In the genomic region with DNA sequence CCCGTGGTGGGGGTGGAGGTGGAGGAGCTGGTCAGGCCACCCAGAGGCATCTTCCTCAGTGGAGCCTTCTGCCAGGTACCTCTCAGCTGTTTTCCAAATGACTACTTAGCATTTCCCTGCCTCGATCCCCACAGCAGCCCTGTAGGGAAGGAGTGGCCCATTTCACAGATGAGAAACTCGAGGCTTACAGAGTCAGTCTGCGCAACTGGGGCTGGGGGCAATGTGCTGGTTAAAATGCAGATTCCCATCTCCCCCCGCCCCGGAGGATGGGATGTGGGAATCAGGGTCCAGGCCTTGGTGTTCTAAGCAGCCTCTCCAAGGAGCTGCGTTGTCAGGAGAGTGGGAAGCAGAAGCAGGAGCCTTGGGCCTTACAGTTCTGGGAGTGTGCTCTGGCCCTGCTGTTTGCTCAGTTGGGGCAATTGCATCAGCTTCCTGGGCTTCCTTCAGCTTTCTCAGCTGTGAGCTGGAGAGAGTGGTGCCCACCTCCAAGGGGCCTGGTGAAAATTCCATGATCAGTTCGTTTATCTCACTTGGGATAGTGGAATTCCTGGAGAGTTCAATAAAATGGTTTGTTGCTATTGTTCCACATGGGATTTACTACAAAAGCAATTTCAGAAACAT, we compare ENCODE assay signal across 12 cellular contexts. TPM values are rescaled to one million over a fixed set of nuclear protein-coding genes. Genes with fewer than 3 reads are reported as not detected.
DNase-seq lines count a peak whose midpoint lies in the region; ATAC-seq and TF ChIP-seq lines count a peak whose summit lies in the region.
"Had no signal": no experiment of that assay in that cellular context is flagged by ENCODE, and none has a peak within 500 bp of the region (broad histone marks: within the 10 kb centered on the region; RNA-seq: fewer than 3 reads in every experiment).

No MANE protein-coding gene starts in this region.

- intact Hi-C loops in left ventricle myocardium superior (cut with micrococcal nuclease) (no loop called here), stomach (cut with DNase I; ENCODE audit: low total_unique reads) (no loop called here)
- intact Hi-C loops in activated T-helper 2 cell treated with anti-CD3 and anti-CD28 coated beads, Interferon-gamma antibody, Interleukin-2, Interleukin-4, amounts not matched to agents 10 μg/mL and 5 μg/mL and 100 μg/mL, durations not matched to agents 14 hours and 24 hours and 36 hours (cut with micrococcal nuclease) = no loop called here

- H3K4me1 ChIP-seq in HEK293 (ENCODE audit: control insufficient read depth, insufficient read depth, low read length) (no peaks in the 10 kb centered on the region), stomach (peaks cover 85 to 98% (median 92%) of the 10 kb centered on the region in 4 donors)

- no peaks in the 10 kb centered on the region for H3K9me3 ChIP-seq in HEK293 (ENCODE audit: control insufficient read depth, insufficient read depth, low read depth, low read length)
- H3K9me3 ChIP-seq in stomach = no peaks in the 10 kb centered on the region

- no peaks in the 10 kb centered on the region for H3K9me3 Mint-ChIP-seq in activated naive CD8-positive, alpha-beta T cell treated with anti-CD3 and anti-CD28 coated beads for 36 hours
- no peaks in the 10 kb centered on the region for H3K9me3 Mint-ChIP-seq in activated T-helper 2 cell treated with anti-CD3 and anti-CD28 coated beads, Interferon-gamma antibody, Interleukin-2, Interleukin-4, amounts not matched to agents 10 μg/mL and 5 μg/mL and 100 μg/mL, durations not matched to agents 14 hours and 24 hours and 36 hours
- H3K9me3 Mint-ChIP-seq: T-cell had no signal

- peak overlapping the region; percentile 77 for H3K27ac Mint-ChIP-seq in activated naive CD8-positive, alpha-beta T cell treated with anti-CD3 and anti-CD28 coated beads for 36 hours
- no peak overlapping the region for H3K27ac Mint-ChIP-seq in activated T-helper 2 cell treated with anti-CD3 and anti-CD28 coated beads, Interferon-gamma antibody, Interleukin-2, Interleukin-4, amounts not matched to agents 10 μg/mL and 5 μg/mL and 100 μg/mL, durations not matched to agents 14 hours and 24 hours and 36 hours

- no peaks in the 10 kb centered on the region for H3K27me3 ChIP-seq in stomach

- peaks cover 7% of the 10 kb centered on the region for H3K36me3 Mint-ChIP-seq in activated naive CD8-positive, alpha-beta T cell treated with anti-CD3 and anti-CD28 coated beads for 36 hours
- H3K36me3 Mint-ChIP-seq in activated T-helper 2 cell treated with anti-CD3 and anti-CD28 coated beads, Interferon-gamma antibody, Interleukin-2, Interleukin-4, amounts not matched to agents 10 μg/mL and 5 μg/mL and 100 μg/mL, durations not matched to agents 14 hours and 24 hours and 36 hours (ENCODE audit: low read depth) = no peaks in the 10 kb centered on the region

- no peak for TF ChIP-seq POLR2A in stomach (IDR thresholded peaks at IDR 0.05)

- peak; percentile 30 for ATAC-seq in left ventricle myocardium superior
- ATAC-seq in HG03342 (IDR thresholded peaks at IDR 0.05; ENCODE audit: unreplicated experiment) = no peak

- POLR2A ChIA-PET in HEK293 (lab: Yijun Ruan, JAX) = no interaction called here

- H3K36me3 ChIP-seq in HEK293 (ENCODE audit: control insufficient read depth in 2 of 2, insufficient read depth in 1 of 2, low read length in 2 of 2) (no peaks in the 10 kb centered on the region), stomach (no peaks in the 10 kb centered on the region)

- peak overlapping the region; percentile 15 for H3K4me3 Mint-ChIP-seq in activated naive CD8-positive, alpha-beta T cell treated with anti-CD3 and anti-CD28 coated beads for 36 hours
- H3K4me3 Mint-ChIP-seq in activated T-helper 2 cell treated with anti-CD3 and anti-CD28 coated beads, Interferon-gamma antibody, Interleukin-2, Interleukin-4, amounts not matched to agents 10 μg/mL and 5 μg/mL and 100 μg/mL, durations not matched to agents 14 hours and 24 hours and 36 hours (ENCODE audit: low read depth) = no peak overlapping the region
- H3K4me3 Mint-ChIP-seq: T-cell had no signal

- H3K4me3 ChIP-seq in HEK293 (ENCODE audit: low read depth, low read length) = no peak overlapping the region
- no peak overlapping the region for H3K4me3 ChIP-seq in stomach

- no peak for TF ChIP-seq CTCF in HEK293 (tag by site-specific recombination; IDR thresholded peaks at IDR 0.05)
- no peak for TF ChIP-seq CTCF in stomach (IDR thresholded peaks at IDR 0.05)

- no peak overlapping the region for H3K27ac ChIP-seq in HEK293 (ENCODE audit: extremely low read depth, low read depth, low read length)
- H3K27ac ChIP-seq in stomach = peak overlapping the region; percentile 74 to 98 (median 94)

- no peak for DNase-seq in activated naive CD8-positive, alpha-beta T cell treated with anti-CD3 and anti-CD28 coated beads for 36 hours
- DNase-seq in left ventricle myocardium superior = no peak
- no peak for DNase-seq in stomach
- DNase-seq in cerebellum (ENCODE audit: low spot score) = no peak
- DNase-seq in activated T-helper 2 cell treated with anti-CD3 and anti-CD28 coated beads, Interferon-gamma antibody, Interleukin-2, Interleukin-4, amounts not matched to agents 10 μg/mL and 5 μg/mL and 100 μg/mL, durations not matched to agents 14 hours and 24 hours and 36 hours (ENCODE audit: low spot score) = no peak
- DNase-seq: activated effector memory CD4-positive, alpha-beta T cell treated with anti-CD3 and anti-CD28 coated beads, Interleukin-2, amount 50 U/mL, for 16 hours; head of caudate nucleus; NCI-H187 treated with DMSO at 0.1 percent for 48 hours; nucleus accumbens had no signal

- CTCF ChIA-PET in HEK293 (lab: Yijun Ruan, JAX) = interaction anchor here (1.1 kb wide), 1 partner anchor 17 kb away, joined by 3 read pairs; no protein-coding TSS in a partner anchor

- H3K4me1 Mint-ChIP-seq in activated naive CD8-positive, alpha-beta T cell treated with anti-CD3 and anti-CD28 coated beads for 36 hours = peaks cover 62% of the 10 kb centered on the region
- H3K4me1 Mint-ChIP-seq in activated T-helper 2 cell treated with anti-CD3 and anti-CD28 coated beads, Interferon-gamma antibody, Interleukin-2, Interleukin-4, amounts not matched to agents 10 μg/mL and 5 μg/mL and 100 μg/mL, durations not matched to agents 14 hours and 24 hours and 36 hours (ENCODE audit: low read depth) = peaks cover 20% of the 10 kb centered on the region

- no peaks in the 10 kb centered on the region for H3K27me3 Mint-ChIP-seq in activated naive CD8-positive, alpha-beta T cell treated with anti-CD3 and anti-CD28 coated beads for 36 hours
- no peaks in the 10 kb centered on the region for H3K27me3 Mint-ChIP-seq in activated T-helper 2 cell treated with anti-CD3 and anti-CD28 coated beads, Interferon-gamma antibody, Interleukin-2, Interleukin-4, amounts not matched to agents 10 μg/mL and 5 μg/mL and 100 μg/mL, durations not matched to agents 14 hours and 24 hours and 36 hours (ENCODE audit: low read depth)
- H3K27me3 Mint-ChIP-seq: T-cell had no signal

- 69 to 81% (median 72%) methylated on average over 6 to 8 of the region's 8 CpGs for WGBS in stomach, 5 donors

- TF ChIP-seq EP300 in stomach (IDR thresholded peaks at IDR 0.05) = no peak

TF ChIP-seq in HEK293, 187 proteins besides CTCF, POLR2A, EP300 and RAD21:
- TF ChIP-seq ZIC2 (tag by site-specific recombination; IDR thresholded peaks at IDR 0.05) = 0 out of 2 replicates have a peak, but pooled peaks have one; percentile 30
- TF ChIP-seq ZFP37 (tag by site-specific recombination; IDR thresholded peaks at IDR 0.05) = no peak
- peak; percentile 82 for TF ChIP-seq ZBTB48 (tag by site-specific recombination; IDR thresholded peaks at IDR 0.05)
- no peak for TF ChIP-seq ZNF366 (tag by site-specific recombination; conservative IDR thresholded peaks at IDR 0.05)
- TF ChIP-seq, protein P1, sequence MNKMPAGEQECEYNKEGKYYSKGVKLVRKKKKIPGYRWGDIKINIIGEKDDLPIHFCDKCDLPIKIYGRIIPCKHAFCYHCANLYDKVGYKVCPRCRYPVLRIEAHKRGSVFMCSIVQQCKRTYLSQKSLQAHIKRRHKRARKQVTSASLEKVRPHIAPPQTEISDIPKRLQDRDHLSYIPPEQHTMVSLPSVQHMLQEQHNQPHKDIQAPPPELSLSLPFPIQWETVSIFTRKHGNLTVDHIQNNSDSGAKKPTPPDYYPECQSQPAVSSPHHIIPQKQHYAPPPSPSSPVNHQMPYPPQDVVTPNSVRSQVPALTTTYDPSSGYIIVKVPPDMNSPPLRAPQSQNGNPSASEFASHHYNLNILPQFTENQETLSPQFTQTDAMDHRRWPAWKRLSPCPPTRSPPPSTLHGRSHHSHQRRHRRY (tag by site-specific recombination; IDR thresholded peaks at IDR 0.05) = no peak

RNA-seq across cellular contexts. Expression of gene ERGIC1, which starts 19.4 kb away (rescaled TPM):
- 10 to 100 TPM; 45.9 to 46.9 TPM for total RNA-seq in activated naive CD8-positive, alpha-beta T cell treated with anti-CD3 and anti-CD28 coated beads for 36 hours
- 81.4 TPM for total RNA-seq in left ventricle myocardium superior
- 100 to 1,000 TPM in 4 of 5 donors, 10 to 100 TPM in 1; 98.8 to 293 (median 137) TPM for total RNA-seq in stomach
- 10 to 100 TPM; 54.5 to 95.3 (median 83.7) TPM for polyA plus RNA-seq in stomach
- 59.2 TPM for total RNA-seq in cerebellum
- 53.1 and 54.8 TPM in 2 replicates for total RNA-seq in activated T-helper 2 cell treated with anti-CD3 and anti-CD28 coated beads, Interferon-gamma antibody, Interleukin-2, Interleukin-4, amounts not matched to agents 10 μg/mL and 5 μg/mL and 100 μg/mL, durations not matched to agents 14 hours and 24 hours and 36 hours
